In the genomic region with DNA sequence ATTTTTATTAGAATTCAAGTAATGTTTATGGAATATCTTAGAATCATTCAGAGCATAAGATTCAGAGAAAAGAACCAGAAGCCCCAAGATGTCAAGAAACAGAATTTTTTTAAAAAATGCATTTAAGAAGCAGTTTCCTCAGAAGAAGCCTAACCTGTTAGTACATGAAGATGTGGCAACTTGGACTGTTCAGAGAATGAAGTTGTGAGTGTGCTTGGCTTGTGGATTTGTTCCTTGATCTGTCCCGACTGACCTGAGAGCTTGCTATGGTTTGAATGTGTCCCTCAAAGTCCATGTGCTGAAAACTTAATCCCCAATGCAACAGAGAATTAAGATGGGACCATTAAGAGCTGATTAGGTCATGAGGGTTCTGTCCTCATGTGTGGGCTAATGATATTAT, we compare ENCODE assay signal across 29 cellular contexts. TPM values are rescaled to one million over a fixed set of nuclear protein-coding genes. Genes with fewer than 3 reads are reported as not detected.
A peak's percentile ranks its signal among the peaks of the same experiment; 100 is the strongest.
DNase-seq lines count a peak whose midpoint lies in the region; ATAC-seq, FAIRE-seq and TF ChIP-seq lines count a peak whose summit lies in the region.
"Had no signal": no experiment of that assay in that cellular context is flagged by ENCODE, and none has a peak within 500 bp of the region (broad histone marks: within the 10 kb centered on the region; RNA-seq: fewer than 3 reads in every experiment).

No MANE protein-coding gene starts in this region.

- H3K27me3 ChIP-seq in Panc1 (ENCODE audit: control insufficient read depth, insufficient read depth, low read length) (no peaks in the 10 kb centered on the region), mammary epithelial cell (ENCODE audit: insufficient read depth, low read length) (no peaks in the 10 kb centered on the region), keratinocyte (ENCODE audit: control insufficient read depth, extremely low read depth, insufficient read depth, low read length) (no peaks in the 10 kb centered on the region)
- H3K27me3 ChIP-seq: BE2C, BLaER1 had no signal

- H3K9me1 ChIP-seq in keratinocyte (ENCODE audit: control insufficient read depth, extremely low read depth, insufficient read depth, low read length), result no peaks in the 10 kb centered on the region

- TF ChIP-seq CTCF in Panc1 (IDR thresholded peaks at IDR 0.05), result no peak
- TF ChIP-seq CTCF in mammary epithelial cell (conservative IDR thresholded peaks at IDR 0.05 in 1 of 2, IDR thresholded peaks at IDR 0.05 in 1 of 2; ENCODE audit: extremely low read depth in 1 of 2, insufficient read depth in 1 of 2, low read depth in 1 of 2, low read length in 2 of 2), result no peak
- no peak for TF ChIP-seq CTCF in epithelial cell of esophagus (IDR thresholded peaks at IDR 0.05; ENCODE audit: insufficient read depth, low read depth, low read length, missing control alignments)
- TF ChIP-seq CTCF in keratinocyte (optimal IDR thresholded peaks at IDR 0.05 in 1 of 3, IDR thresholded peaks at IDR 0.05 in 1 of 3, conservative IDR thresholded peaks at IDR 0.05 in 1 of 3; ENCODE audit: extremely low read depth in 1 of 3, insufficient read depth in 2 of 3, low read length in 3 of 3), result no peak

- dilution Hi-C loops in mammary epithelial cell (cut with HindIII; ENCODE audit: low sequenced_read_pairs) (no loop called here), keratinocyte (cut with MboI; ENCODE audit: extremely low pct_ligation_motif_present, low sequenced_read_pairs) (no loop called here)

- H4K20me1 ChIP-seq in mammary epithelial cell (ENCODE audit: insufficient read depth, low read length) (no peaks in the 10 kb centered on the region), keratinocyte (ENCODE audit: control insufficient read depth, extremely low read depth, insufficient read depth, low read length) (no peaks in the 10 kb centered on the region)
- H4K20me1 ChIP-seq: BLaER1 had no signal

- peak overlapping the region; percentile 0 for H3K4me2 ChIP-seq in mammary epithelial cell (ENCODE audit: insufficient read depth, low read depth, low read length)
- H3K4me2 ChIP-seq in keratinocyte (ENCODE audit: control insufficient read depth, extremely low read depth, insufficient read depth, low read depth, low read length), result no peak overlapping the region
- H3K4me2 ChIP-seq: BLaER1 had no signal

- peak; percentile 46 for FAIRE-seq in keratinocyte (lab: Jason Lieb, UNC)
- FAIRE-seq: A204.1, GM12878, GM12892, GM18507, GM19239 had no signal

- CTCF ChIA-PET in Panc1 (lab: Charles Lee), result interaction anchor here (0.6 kb wide), 1 partner anchor 112 kb away, joined by 6 read pairs; no protein-coding TSS in a partner anchor
- CTCF ChIA-PET in mammary epithelial cell (lab: Charles Lee; ENCODE audit: low non-redundant PET), result no interaction called here

- H2AFZ ChIP-seq in mammary epithelial cell (ENCODE audit: low read depth, low read length) (no peak overlapping the region), keratinocyte (ENCODE audit: control insufficient read depth, low read length) (no peak overlapping the region)

- 0% methylated on average over 1 of the region's 1 CpG for WGBS in mammary epithelial cell (ENCODE audit: low coverage, missing lambda C conversion rate)

- no TSS peak for BruUV-seq in Panc1 (replicated peaks; lab: Mats Ljungman, UMichigan)
- BruUV-seq in mammary epithelial cell (replicated peaks; lab: Mats Ljungman, UMichigan), result no TSS peak

- H3K4me3 ChIP-seq in Panc1 (ENCODE audit: low read depth in 2 of 2, low read length in 2 of 2), result no peak overlapping the region
- H3K4me3 ChIP-seq in mammary epithelial cell (replicated peaks in 1 of 3; ENCODE audit: insufficient read depth in 1 of 3, low read depth in 2 of 3, low read length in 3 of 3), result no peak overlapping the region
- H3K4me3 ChIP-seq in epithelial cell of esophagus (ENCODE audit: low read length), result no peak overlapping the region
- H3K4me3 ChIP-seq in keratinocyte (ENCODE audit: control insufficient read depth in 2 of 3, extremely low read depth in 1 of 3, insufficient read depth in 2 of 3, low read depth in 1 of 3, low read length in 3 of 3), result no peak overlapping the region
- H3K4me3 ChIP-seq: BLaER1, GM12878 had no signal

- no peak for DNase-seq in Panc1 (ENCODE audit: low read depth, low spot score)
- peak; percentile 36 for DNase-seq in mammary epithelial cell
- peak; percentile 57 for DNase-seq in epithelial cell of esophagus (ENCODE audit: low read depth)
- no peak for DNase-seq in keratinocyte (ENCODE audit: low read depth, low spot score)
- DNase-seq in iPS-NIHi11 (ENCODE audit: low spot score), result no peak
- DNase-seq in MV-4-11 (lab: John Stamatoyannopoulos, UW), result no peak
- no peak for DNase-seq in activated CD4-positive, CD25-positive, alpha-beta regulatory T cell (lab: John Stamatoyannopoulos, UW)
- DNase-seq: 8988T; ACHN; BE2C; C1 segment of cervical spinal cord; CD4-positive, alpha-beta memory T cell; CD4-positive, CD25-positive, alpha-beta regulatory T cell; CD8-positive, alpha-beta memory T cell; COR-L47; DMS 273 treated with DMSO at 0.1 percent for 48 hours; DMS153; DMS53; DMS79; DND-41; EL; GDM1 had no signal

- H3K27ac ChIP-seq in Panc1 (ENCODE audit: low read length) (peak overlapping the region; percentile 78; the same call in 1 of the 2 replicates), mammary epithelial cell (ENCODE audit: insufficient read depth, low read depth, low read length) (no peak overlapping the region), keratinocyte (ENCODE audit: control insufficient read depth, insufficient read depth, low read length) (no peak overlapping the region)
- H3K27ac ChIP-seq: BLaER1 had no signal

- ATAC-seq in Panc1, result no peak
- ATAC-seq: GM12878 had no signal

- H3K9me3 ChIP-seq in Panc1 (ENCODE audit: control insufficient read depth, insufficient read depth, low read depth, low read length), result no peaks in the 10 kb centered on the region
- H3K9me3 ChIP-seq in mammary epithelial cell (replicated peaks; ENCODE audit: insufficient read depth, low read length), result no peaks in the 10 kb centered on the region
- H3K9me3 ChIP-seq in keratinocyte (ENCODE audit: control insufficient read depth, low read depth, low read length), result no peaks in the 10 kb centered on the region
- H3K9me3 ChIP-seq: BE2C, BLaER1 had no signal

- POLR2A ChIA-PET in Panc1 (lab: Charles Lee), result no interaction called here

- H3K79me2 ChIP-seq in mammary epithelial cell (ENCODE audit: insufficient read depth, low read length) (no peaks in the 10 kb centered on the region), keratinocyte (ENCODE audit: control insufficient read depth, insufficient read depth, low read length) (no peaks in the 10 kb centered on the region)

- H3K36me3 ChIP-seq in Panc1 (ENCODE audit: control insufficient read depth, insufficient read depth, low read length) (no peaks in the 10 kb centered on the region), mammary epithelial cell (ENCODE audit: insufficient read depth, low read length) (no peaks in the 10 kb centered on the region), keratinocyte (ENCODE audit: control insufficient read depth in 2 of 2, extremely low read depth in 1 of 2, insufficient read depth in 2 of 2, low read length in 2 of 2) (no peaks in the 10 kb centered on the region)
- H3K36me3 ChIP-seq: BE2C, BLaER1 had no signal

- H3K9ac ChIP-seq in mammary epithelial cell (ENCODE audit: insufficient read depth, low read length) (no peak overlapping the region), keratinocyte (ENCODE audit: control insufficient read depth, extremely low read depth, insufficient read depth, low read length) (no peak overlapping the region)
- H3K9ac ChIP-seq: BLaER1 had no signal

- intact Hi-C loops in Panc1 (cut with micrococcal nuclease; ENCODE audit: unreplicated experiment), result no loop called here
- intact Hi-C loops in mammary epithelial cell (cut with micrococcal nuclease), result no loop called here

- H3K4me1 ChIP-seq in Panc1 (ENCODE audit: control insufficient read depth, insufficient read depth, low read length) (peaks cover 25% of the 10 kb centered on the region), mammary epithelial cell (ENCODE audit: insufficient read depth, low read length) (peaks cover 29% of the 10 kb centered on the region), keratinocyte (ENCODE audit: control insufficient read depth, extremely low read depth, insufficient read depth, low read length) (peaks cover 19% of the 10 kb centered on the region)
- H3K4me1 ChIP-seq: BE2C, BLaER1 had no signal

- in situ Hi-C loops in Panc1 (cut with HindIII; ENCODE audit: low pct_unique_long_range_greater_than_20kb, low sequenced_read_pairs), result no loop called here
- in situ Hi-C loops in mammary epithelial cell (cut with MboI; ENCODE audit: low sequenced_read_pairs in 2 of 2), result loop anchor here in 1 of 2 donors (25.0 kb wide), 1 partner anchor 256 kb away; the partner anchor contains the start of gene CCDC186

RNA-seq across cellular contexts. Expression of gene AFAP1L2, which starts 13.8 kb away (rescaled TPM):
- total RNA-seq in Panc1 (2021; ENCODE audit: unreplicated experiment) (170 TPM), mammary epithelial cell (10 to 100 TPM; 25.8 to 63.9 TPM)
- 113 TPM for polyA plus RNA-seq in Panc1 (2012; ENCODE audit: insufficient read length)
- polyA plus RNA-seq in mammary epithelial cell (40.4 TPM), keratinocyte (36.8 to 52.5 TPM (median 40.4 TPM) in 3 replicates)
- polyA minus RNA-seq in mammary epithelial cell (42.5 TPM), keratinocyte (49.9 to 74.0 TPM (median 61.2 TPM) in 3 replicates)
- 20.8 TPM for polyA plus RNA-seq in keratinocyte (2011; ENCODE audit: low read depth)
- 29.7 and 35.5 TPM in 2 replicates for polyA plus RNA-seq in keratinocyte (2011; cell fraction: cytosol; rRNA removed)
- 69.0 and 69.2 TPM in 2 replicates for polyA plus RNA-seq in keratinocyte (2011; cell fraction: nucleus; rRNA removed)
- 13.0 and 44.6 TPM in 2 replicates for polyA plus RNA-seq in keratinocyte (2012; ENCODE audit: low replicate concordance)
- polyA minus RNA-seq in keratinocyte (2011; cell fraction: cytosol; rRNA and poly(A)+ RNA removed), result 44.5 TPM
- polyA minus RNA-seq in keratinocyte (2011; cell fraction: nucleus; rRNA and poly(A)+ RNA removed), result 47.1 and 58.1 TPM in 2 replicates
- total RNA-seq: A673 had no signal

Comparison
In these comparisons a context has a peak if more than half of its experiments do, and no peak if none do; other contexts are left out.
1. DNase-seq: peak in mammary epithelial cell (single experiment) and epithelial cell of esophagus (single experiment); none in Panc1 (single experiment), keratinocyte (single experiment), iPS-NIHi11 (single experiment), MV-4-11 (single experiment) and activated CD4-positive, CD25-positive, alpha-beta regulatory T cell (0 of 4).